ENCODE assay signal across 10 cellular contexts in genomic region chr1:64539808-64540207, GRCh38.
DNase-seq lines count a peak whose midpoint lies in the region; ATAC-seq, FAIRE-seq and TF ChIP-seq lines count a peak whose summit lies in the region.
"Had no signal": no experiment of that assay in that cellular context is flagged by ENCODE, and none has a peak within 500 bp of the region (broad histone marks: within the 10 kb centered on the region; RNA-seq: fewer than 3 reads in every experiment).

No MANE protein-coding gene starts in this region.

- peak overlapping the region in 1 of 3 donors; percentile 31 for H3K4me3 ChIP-seq in liver (ENCODE audit: low read depth in 1 of 3, low read length in 3 of 3)
- no peak overlapping the region for H3K4me3 ChIP-seq in HepG2 (replicated peaks in 1 of 3; ENCODE audit: insufficient read depth in 1 of 3, low read depth in 2 of 3, low read length in 3 of 3)
- no peak overlapping the region for H3K4me3 ChIP-seq in naive thymus-derived CD4-positive, alpha-beta T cell (ENCODE audit: low read length)

- no peak overlapping the region for H3K9ac ChIP-seq in liver (ENCODE audit: low read depth in 1 of 2, low read length in 2 of 2)
- H3K9ac ChIP-seq in HepG2 (ENCODE audit: insufficient read depth, low read depth, low read length): no peak overlapping the region

- DNase-seq in HepG2 (ENCODE audit: low spot score): no peak
- peak; percentile 6 to 12 for DNase-seq in erythroblast (lab: John Stamatoyannopoulos, UW)
- DNase-seq in naive thymus-derived CD4-positive, alpha-beta T cell: no peak
- DNase-seq in globus pallidus (ENCODE audit: low spot score): no peak
- no peak for DNase-seq in NCI-H1417 treated with DMSO at 0.1 percent for 48 hours (lab: John Stamatoyannopoulos, UW)
- DNase-seq in GM19238 (ENCODE audit: insufficient read length, low spot score): no peak
- DNase-seq: Karpas-422 had no signal

- 71% methylated on average over 2 of the region's 2 CpGs for WGBS in liver
- 47% methylated on average over 2 of the region's 2 CpGs for WGBS in HepG2 (ENCODE audit: low lambda C conversion rate)

- TF ChIP-seq RAD21 in liver (IDR thresholded peaks at IDR 0.05) (no peak), HepG2 (CRISPR knock-in tag; IDR thresholded peaks at IDR 0.05) (no peak)

- TF ChIP-seq EP300 in HepG2 (IDR thresholded peaks at IDR 0.05; ENCODE audit: low read depth in 2 of 2, low read length in 2 of 2) (no peak), HepG2 (CRISPR knock-in tag; IDR thresholded peaks at IDR 0.05; ENCODE audit: borderline replicate concordance) (no peak)

- no peaks in the 10 kb centered on the region for H3K79me2 ChIP-seq in HepG2 (ENCODE audit: insufficient read depth, low read length)

- FAIRE-seq in HepG2 (lab: Jason Lieb, UNC): no peak

- CTCF ChIA-PET in HepG2 (lab: Yijun Ruan, JAX; ENCODE audit: low intra/inter-chr PET ratio, low total read pairs): no interaction called here
- CTCF ChIA-PET in naive thymus-derived CD4-positive, alpha-beta T cell (lab: Charles Lee): no interaction called here

- POLR2A ChIA-PET in HepG2 (lab: Yijun Ruan, JAX): no interaction called here
- POLR2A ChIA-PET in naive thymus-derived CD4-positive, alpha-beta T cell (lab: Charles Lee): interaction anchor here (0.7 to 2.3 kb wide), 2 partner anchors 33 to 890 kb away, joined by 3 to 8 read pairs; no protein-coding TSS in a partner anchor

- H2AFZ ChIP-seq in HepG2 (ENCODE audit: low read length): no peak overlapping the region

- in situ Hi-C loops in HepG2 (cut with HindIII; ENCODE audit: extremely low pct_ligation_motif_present, low pct_unique_long_range_greater_than_20kb): no loop called here

- H3K27ac ChIP-seq in liver (ENCODE audit: low read depth in 1 of 2, low read length in 2 of 2): peak overlapping the region in 1 of 2 donors; percentile 1
- H3K27ac ChIP-seq in HepG2 (ENCODE audit: extremely low read length, insufficient read depth, low read length): no peak overlapping the region
- H3K27ac ChIP-seq in naive thymus-derived CD4-positive, alpha-beta T cell (ENCODE audit: low read depth, low read length): peak overlapping the region; percentile 4
- H3K27ac ChIP-seq: epithelial cell of prostate had no signal

- H3K4me1 ChIP-seq in liver (ENCODE audit: control insufficient read depth in 4 of 4, insufficient read depth in 4 of 4, low read length in 3 of 4) (peaks cover 5 to 29% (median 22%) of the 10 kb centered on the region in 4 donors), HepG2 (ENCODE audit: insufficient read depth, low read length) (peaks cover 17% of the 10 kb centered on the region)
- H3K4me1 ChIP-seq in naive thymus-derived CD4-positive, alpha-beta T cell (ENCODE audit: control insufficient read depth in 2 of 2, insufficient read depth in 2 of 2, low read length in 2 of 2): peaks cover 0 to 48% of the 10 kb centered on the region in 2 donors

- H3K27me3 Mint-ChIP-seq in naive thymus-derived CD4-positive, alpha-beta T cell: peaks cover 0 to 5% (median 0%) of the 10 kb centered on the region in 5 donors

- ATAC-seq in HepG2 (no peak), GM21526 (IDR thresholded peaks at IDR 0.05; ENCODE audit: low FRiP score, unreplicated experiment) (no peak)
- ATAC-seq in naive thymus-derived CD4-positive, alpha-beta T cell: no peak

- H3K27ac Mint-ChIP-seq in naive thymus-derived CD4-positive, alpha-beta T cell: peak overlapping the region in 8 of 9 donors; percentile 74 to 95 (median 92)

- TF ChIP-seq POLR2A in HepG2 (IDR thresholded peaks at IDR 0.05; ENCODE audit: insufficient read depth in 1 of 2, low read depth in 2 of 2, low read length in 2 of 2) (no peak), erythroblast (IDR thresholded peaks at IDR 0.05; ENCODE audit: low read length) (no peak)

- intact Hi-C loops in HepG2 (cut with micrococcal nuclease; ENCODE audit: unreplicated experiment): no loop called here
- intact Hi-C loops in naive thymus-derived CD4-positive, alpha-beta T cell (cut with micrococcal nuclease): loop anchor here (1.0 to 10.0 kb wide), 5 partner anchors 10 to 425 kb away; partner anchors contain the start of genes CACHD1 (in 1 of the 2), JAK1 (in 1 of the 2) and RAVER2 (in 1 of the 2)

- H3K36me3 Mint-ChIP-seq in naive thymus-derived CD4-positive, alpha-beta T cell: peaks cover 0 to 4% (median 0%) of the 10 kb centered on the region in 5 donors

- TF ChIP-seq CTCF in liver (IDR thresholded peaks at IDR 0.05; ENCODE audit: low read depth, low read length, missing input control): no peak
- no peak for TF ChIP-seq CTCF in HepG2 (CRISPR knock-in tag; IDR thresholded peaks at IDR 0.05)

- no peak overlapping the region for H3K4me2 ChIP-seq in HepG2 (ENCODE audit: low read depth, low read length)

- H3K9me3 ChIP-seq in liver (ENCODE audit: control insufficient read depth in 4 of 4, low read length in 3 of 4) (peaks cover 0 to 2% (median under 1%) of the 10 kb centered on the region in 4 donors), HepG2 (ENCODE audit: low read length) (no peaks in the 10 kb centered on the region)
- H3K9me3 ChIP-seq in naive thymus-derived CD4-positive, alpha-beta T cell (ENCODE audit: control insufficient read depth in 2 of 3, low read length in 3 of 3): no peaks in the 10 kb centered on the region

- no peaks in the 10 kb centered on the region for H4K20me1 ChIP-seq in HepG2 (ENCODE audit: insufficient read depth, low read length)

- H3K36me3 ChIP-seq in liver (ENCODE audit: control insufficient read depth in 4 of 4, insufficient read depth in 3 of 4, low read depth in 1 of 4, low read length in 3 of 4) (no peaks in the 10 kb centered on the region), HepG2 (replicated peaks in 1 of 2; ENCODE audit: control insufficient read depth in 1 of 2, insufficient read depth in 2 of 2, low read length in 2 of 2) (no peaks in the 10 kb centered on the region)
- no peaks in the 10 kb centered on the region for H3K36me3 ChIP-seq in naive thymus-derived CD4-positive, alpha-beta T cell (ENCODE audit: control insufficient read depth in 2 of 3, insufficient read depth in 3 of 3, low read length in 3 of 3)

- peak overlapping the region in 8 of 10 donors; percentile 55 to 84 (median 70) for H3K4me3 Mint-ChIP-seq in naive thymus-derived CD4-positive, alpha-beta T cell

- H3K27me3 ChIP-seq in liver (ENCODE audit: control insufficient read depth in 4 of 4, insufficient read depth in 4 of 4, low read length in 3 of 4) (no peaks in the 10 kb centered on the region), HepG2 (ENCODE audit: control insufficient read depth in 1 of 2, insufficient read depth in 2 of 2, low read length in 2 of 2) (peaks cover 0 to 3% of the 10 kb centered on the region in 2 experiments; a peak in 1 of 5 replicates)
- no peaks in the 10 kb centered on the region for H3K27me3 ChIP-seq in naive thymus-derived CD4-positive, alpha-beta T cell (ENCODE audit: control insufficient read depth in 2 of 2, insufficient read depth in 2 of 2, low read length in 2 of 2)

- peaks cover 0 to 4% (median 0%) of the 10 kb centered on the region in 11 donors for H3K9me3 Mint-ChIP-seq in naive thymus-derived CD4-positive, alpha-beta T cell

- BruUV-seq in HepG2 (replicated peaks; lab: Mats Ljungman, UMichigan): no TSS peak

- H3K4me1 Mint-ChIP-seq in naive thymus-derived CD4-positive, alpha-beta T cell: peaks cover 30 to 98% (median 66%) of the 10 kb centered on the region in 7 donors

TF ChIP-seq in liver, 16 proteins besides CTCF, POLR2A, EP300 and RAD21:
- TF ChIP-seq, protein P1, sequence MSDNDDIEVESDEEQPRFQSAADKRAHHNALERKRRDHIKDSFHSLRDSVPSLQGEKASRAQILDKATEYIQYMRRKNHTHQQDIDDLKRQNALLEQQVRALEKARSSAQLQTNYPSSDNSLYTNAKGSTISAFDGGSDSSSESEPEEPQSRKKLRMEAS (IDR thresholded peaks at IDR 0.05): no peak
- no peak for TF ChIP-seq GABPA (IDR thresholded peaks at IDR 0.05 in 1 of 2, conservative IDR thresholded peaks at IDR 0.05 in 1 of 2)
- TF ChIP-seq HNF4A (conservative IDR thresholded peaks at IDR 0.05): peak in 1 of 2 donors; percentile 34
- TF ChIP-seq NR2F2 (IDR thresholded peaks at IDR 0.05): no peak
- TF ChIP-seq FOXA1 (IDR thresholded peaks at IDR 0.05): no peak
- peak; percentile 14 to 38 for TF ChIP-seq RXRA (IDR thresholded peaks at IDR 0.05)
- TF ChIP-seq, protein P2, sequence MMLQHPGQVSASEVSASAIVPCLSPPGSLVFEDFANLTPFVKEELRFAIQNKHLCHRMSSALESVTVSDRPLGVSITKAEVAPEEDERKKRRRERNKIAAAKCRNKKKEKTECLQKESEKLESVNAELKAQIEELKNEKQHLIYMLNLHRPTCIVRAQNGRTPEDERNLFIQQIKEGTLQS (IDR thresholded peaks at IDR 0.05): no peak

TF ChIP-seq in HepG2, 621 proteins besides CTCF, POLR2A, EP300 and RAD21:
- TF ChIP-seq FOXP1 (IDR thresholded peaks at IDR 0.05): no peak
- no peak for TF ChIP-seq FOXP1 (CRISPR knock-in tag; IDR thresholded peaks at IDR 0.05)
- no peak for TF ChIP-seq STAG1 (CRISPR knock-in tag; IDR thresholded peaks at IDR 0.05)
- TF ChIP-seq, protein P3, sequence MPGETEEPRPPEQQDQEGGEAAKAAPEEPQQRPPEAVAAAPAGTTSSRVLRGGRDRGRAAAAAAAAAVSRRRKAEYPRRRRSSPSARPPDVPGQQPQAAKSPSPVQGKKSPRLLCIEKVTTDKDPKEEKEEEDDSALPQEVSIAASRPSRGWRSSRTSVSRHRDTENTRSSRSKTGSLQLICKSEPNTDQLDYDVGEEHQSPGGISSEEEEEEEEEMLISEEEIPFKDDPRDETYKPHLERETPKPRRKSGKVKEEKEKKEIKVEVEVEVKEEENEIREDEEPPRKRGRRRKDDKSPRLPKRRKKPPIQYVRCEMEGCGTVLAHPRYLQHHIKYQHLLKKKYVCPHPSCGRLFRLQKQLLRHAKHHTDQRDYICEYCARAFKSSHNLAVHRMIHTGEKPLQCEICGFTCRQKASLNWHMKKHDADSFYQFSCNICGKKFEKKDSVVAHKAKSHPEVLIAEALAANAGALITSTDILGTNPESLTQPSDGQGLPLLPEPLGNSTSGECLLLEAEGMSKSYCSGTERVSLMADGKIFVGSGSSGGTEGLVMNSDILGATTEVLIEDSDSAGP (CRISPR knock-in tag; IDR thresholded peaks at IDR 0.05; ENCODE audit: borderline replicate concordance): no peak
- TF ChIP-seq ZNF569 (CRISPR knock-in tag; IDR thresholded peaks at IDR 0.05; ENCODE audit: borderline replicate concordance): no peak
- no peak for TF ChIP-seq SCMH1 (CRISPR knock-in tag; IDR thresholded peaks at IDR 0.05; ENCODE audit: borderline replicate concordance)
- TF ChIP-seq SP140L (CRISPR knock-in tag; IDR thresholded peaks at IDR 0.05; ENCODE audit: borderline replicate concordance): no peak
- no peak for TF ChIP-seq SYNCRIP (IDR thresholded peaks at IDR 0.05; ENCODE audit: insufficient read depth, low read depth, low read length)
- no peak for TF ChIP-seq ZNF224 (CRISPR knock-in tag; IDR thresholded peaks at IDR 0.05)
- no peak for TF ChIP-seq ZNF839 (CRISPR knock-in tag; IDR thresholded peaks at IDR 0.05; ENCODE audit: borderline replicate concordance)

Comparison
In these comparisons a context has a peak if more than half of its experiments do, and no peak if none do; other contexts are left out.
1. DNase-seq: peak in erythroblast (2 of 2); none in HepG2 (single experiment), naive thymus-derived CD4-positive, alpha-beta T cell (0 of 9), globus pallidus (single experiment), NCI-H1417 treated with DMSO at 0.1 percent for 48 hours (single experiment) and GM19238 (single experiment).